In genomic region chr11:65672180-65672860, GRCh38 we compare ENCODE assay signal across 19 cellular contexts. TPM values are rescaled to one million over a fixed set of nuclear protein-coding genes. Genes with fewer than 3 reads are reported as not detected.
A peak's percentile ranks its signal among the peaks of the same experiment; 100 is the strongest.
DNase-seq lines count a peak whose midpoint lies in the region; ATAC-seq, FAIRE-seq and TF ChIP-seq lines count a peak whose summit lies in the region.
"Had no signal": no experiment of that assay in that cellular context is flagged by ENCODE, and none has a peak within 500 bp of the region (broad histone marks: within the 10 kb centered on the region; RNA-seq: fewer than 3 reads in every experiment).

No MANE protein-coding gene starts in this region.

- POLR2A ChIA-PET in PC-3 (lab: Charles Lee; ENCODE audit: unreplicated experiment): no interaction called here

- H2AFZ ChIP-seq in PC-3 (ENCODE audit: low read length): no peak overlapping the region
- H2AFZ ChIP-seq in MM.1S (ENCODE audit: low read length): no peak overlapping the region

- H4K20me1 ChIP-seq in PC-3 (ENCODE audit: low read length): no peaks in the 10 kb centered on the region
- no peaks in the 10 kb centered on the region for H4K20me1 ChIP-seq in MM.1S (ENCODE audit: insufficient read depth, low read length)

- H3K9me3 Mint-ChIP-seq in activated naive CD4-positive, alpha-beta T cell treated with anti-CD3 and anti-CD28 coated beads, Interleukin-2, amount 50 U/mL, for 72 hours: no peaks in the 10 kb centered on the region
- H3K9me3 Mint-ChIP-seq: CD4-positive, alpha-beta T cell had no signal

- no peaks in the 10 kb centered on the region for H3K36me3 Mint-ChIP-seq in activated naive CD4-positive, alpha-beta T cell treated with anti-CD3 and anti-CD28 coated beads, Interleukin-2, amount 50 U/mL, for 72 hours

- FAIRE-seq in kidney (lab: Jason Lieb, UNC): peak; percentile 41

- no peaks in the 10 kb centered on the region for H3K79me2 ChIP-seq in PC-3 (ENCODE audit: low read length)
- no peaks in the 10 kb centered on the region for H3K79me2 ChIP-seq in MM.1S (ENCODE audit: low read length)

- intact Hi-C loops in kidney (cut with DNase I): no loop called here
- intact Hi-C loops in PC-3 (cut with micrococcal nuclease): no loop called here

- H3K9me3 ChIP-seq in kidney (ENCODE audit: control insufficient read depth in 1 of 2, low read length in 2 of 2) (no peaks in the 10 kb centered on the region), PC-3 (ENCODE audit: low read length) (no peaks in the 10 kb centered on the region), MM.1S (replicated peaks; ENCODE audit: insufficient read depth, low read length) (no peaks in the 10 kb centered on the region)

- CTCF ChIA-PET in PC-3 (lab: Charles Lee): no interaction called here

- no peaks in the 10 kb centered on the region for H3K36me3 ChIP-seq in kidney (ENCODE audit: control insufficient read depth in 1 of 2, insufficient read depth in 2 of 2, low read length in 2 of 2)
- no peaks in the 10 kb centered on the region for H3K36me3 ChIP-seq in PC-3 (ENCODE audit: low read depth, low read length)
- no peaks in the 10 kb centered on the region for H3K36me3 ChIP-seq in MM.1S (replicated peaks; ENCODE audit: insufficient read depth, low read length)

- H3K4me3 ChIP-seq in kidney (ENCODE audit: low read length in 2 of 2) (no peak overlapping the region), PC-3 (ENCODE audit: low read length) (no peak overlapping the region), MM.1S (ENCODE audit: low read length) (no peak overlapping the region)

- TF ChIP-seq CTCF in kidney (IDR thresholded peaks at IDR 0.05; ENCODE audit: borderline replicate concordance, extremely low read depth, insufficient read depth) (no peak), PC-3 (conservative IDR thresholded peaks at IDR 0.05; ENCODE audit: low read depth, low read length) (no peak), MM.1S (IDR thresholded peaks at IDR 0.05; ENCODE audit: low read length) (no peak)

- no peak overlapping the region for H3K27ac Mint-ChIP-seq in activated naive CD4-positive, alpha-beta T cell treated with anti-CD3 and anti-CD28 coated beads, Interleukin-2, amount 50 U/mL, for 72 hours
- H3K27ac Mint-ChIP-seq: B cell; CD4-positive, alpha-beta T cell had no signal

- no peak for DNase-seq in activated naive CD4-positive, alpha-beta T cell treated with anti-CD3 and anti-CD28 coated beads, Interleukin-2, amount 50 U/mL, for 72 hours (ENCODE audit: low spot score in 2 of 2)
- DNase-seq in activated naive CD4-positive, alpha-beta T cell (lab: John Stamatoyannopoulos, UW): no peak
- DNase-seq in SK-MEL-5 (ENCODE audit: low read depth, low spot score): peak; percentile 24
- DNase-seq in kidney: no peak
- no peak for DNase-seq in PC-3
- no peak for DNase-seq in hippocampal formation (lab: John Stamatoyannopoulos, UW)
- no peak for DNase-seq in MM.1S
- DNase-seq: Calu3; CD4-positive, alpha-beta T cell; DMS79; HCEC 1CT; KBM-7; NCI-H1417 treated with DMSO at 0.1 percent for 48 hours; NCI-H1930; NCI-H2171; NCI-H774 had no signal

- BruUV-seq in PC-3 (replicated peaks; lab: Mats Ljungman, UMichigan): no TSS peak

- H3K9ac ChIP-seq in kidney (ENCODE audit: low read length in 2 of 2): no peak overlapping the region
- H3K9ac ChIP-seq in PC-3 (ENCODE audit: low read length): no peak overlapping the region
- no peak overlapping the region for H3K9ac ChIP-seq in MM.1S (ENCODE audit: low read length)

- H3K4me1 ChIP-seq in kidney (ENCODE audit: control insufficient read depth in 1 of 2, insufficient read depth in 1 of 2, low read depth in 1 of 2, low read length in 2 of 2): no peaks in the 10 kb centered on the region
- H3K4me1 ChIP-seq in PC-3 (ENCODE audit: insufficient read depth, low read length): no peaks in the 10 kb centered on the region
- H3K4me1 ChIP-seq in MM.1S (ENCODE audit: low read length): no peaks in the 10 kb centered on the region

- in situ Hi-C loops in SK-MEL-5 (cut with HindIII; ENCODE audit: low pct_unique_long_range_greater_than_20kb, low sequenced_read_pairs): no loop called here

- no peak overlapping the region for H3K27ac ChIP-seq in kidney (ENCODE audit: low read depth in 2 of 2, low read length in 2 of 2)
- H3K27ac ChIP-seq in PC-3 (ENCODE audit: low read length): no peak overlapping the region
- no peak overlapping the region for H3K27ac ChIP-seq in MM.1S (ENCODE audit: low read length)

- H3K9me2 ChIP-seq in PC-3 (replicated peaks; ENCODE audit: low read length) (no peaks in the 10 kb centered on the region), MM.1S (replicated peaks; ENCODE audit: insufficient read depth, low read length) (no peaks in the 10 kb centered on the region)

- no peaks in the 10 kb centered on the region for H3K27me3 ChIP-seq in PC-3 (ENCODE audit: low read length)
- no peaks in the 10 kb centered on the region for H3K27me3 ChIP-seq in MM.1S (replicated peaks; ENCODE audit: insufficient read depth, low read length)

- no peak overlapping the region for H3K4me2 ChIP-seq in PC-3 (ENCODE audit: low read length)
- no peak overlapping the region for H3K4me2 ChIP-seq in MM.1S (ENCODE audit: low read depth, low read length)

- no peaks in the 10 kb centered on the region for H3F3A ChIP-seq in PC-3 (ENCODE audit: low read length, unreplicated experiment)
- no peaks in the 10 kb centered on the region for H3F3A ChIP-seq in MM.1S (ENCODE audit: insufficient read depth, low read length)

- ATAC-seq in activated naive CD4-positive, alpha-beta T cell treated with anti-CD3 and anti-CD28 coated beads, Interleukin-2, amount 50 U/mL, for 72 hours: peak; percentile 55 to 63
- ATAC-seq in PC-3: no peak
- ATAC-seq: Right ventricle myocardium inferior, SK-N-SH treated with all-trans-retinoic acid at 6 μM for 48 hours had no signal

RNA-seq across cellular contexts. Expression of gene RELA, which starts 9.6 kb away (rescaled TPM):
- total RNA-seq in activated naive CD4-positive, alpha-beta T cell treated with anti-CD3 and anti-CD28 coated beads, Interleukin-2, amount 50 U/mL, for 72 hours: 10 to 100 TPM; 81.7 to 97.8 TPM
- 16.6 and 26.1 TPM in 2 replicates for total RNA-seq in SK-MEL-5 (2014; rRNA removed; shearing (Covaris generic))
- polyA plus RNA-seq in SK-MEL-5 (2015; cell fraction: cytosol; rRNA removed): 64.2 and 75.7 TPM in 2 replicates
- 75.0 and 119 TPM in 2 replicates for polyA plus RNA-seq in SK-MEL-5 (2015; cell fraction: nucleus; rRNA removed)
- 81.6 TPM for total RNA-seq in kidney
- 34.8 TPM for polyA plus RNA-seq in kidney (ENCODE audit: insufficient read depth, low read depth, low replicate concordance)
- total RNA-seq in PC-3 (2014; rRNA removed): 70.3 and 84.2 TPM in 2 replicates

RNA-seq across cellular contexts. Expression of gene SIPA1, which starts 34.4 kb away (rescaled TPM):
- total RNA-seq in activated naive CD4-positive, alpha-beta T cell treated with anti-CD3 and anti-CD28 coated beads, Interleukin-2, amount 50 U/mL, for 72 hours: 100 to 1,000 TPM; 185 to 203 TPM
- total RNA-seq in SK-MEL-5 (2014; rRNA removed; shearing (Covaris generic)): 13.7 and 15.8 TPM in 2 replicates
- polyA plus RNA-seq in SK-MEL-5 (2015; cell fraction: cytosol; rRNA removed): 21.7 and 39.8 TPM in 2 replicates
- polyA plus RNA-seq in SK-MEL-5 (2015; cell fraction: nucleus; rRNA removed): 32.2 and 39.9 TPM in 2 replicates
- total RNA-seq in kidney (71.0 TPM), PC-3 (2014; rRNA removed) (113 and 161 TPM in 2 replicates)
- polyA plus RNA-seq in kidney (ENCODE audit: insufficient read depth, low read depth, low replicate concordance): 46.4 TPM

RNA-seq across cellular contexts. Expression of gene KAT5, which starts 39.7 kb away (rescaled TPM):
- 100 to 1,000 TPM in 1 of 2 donors, 10 to 100 TPM in 1; 61.4 to 106 TPM for total RNA-seq in activated naive CD4-positive, alpha-beta T cell treated with anti-CD3 and anti-CD28 coated beads, Interleukin-2, amount 50 U/mL, for 72 hours
- total RNA-seq in SK-MEL-5 (2014; rRNA removed; shearing (Covaris generic)): 37.8 and 42.0 TPM in 2 replicates
- polyA plus RNA-seq in SK-MEL-5 (2015; cell fraction: cytosol; rRNA removed): 39.3 and 43.8 TPM in 2 replicates
- polyA plus RNA-seq in SK-MEL-5 (2015; cell fraction: nucleus; rRNA removed): 29.7 and 49.4 TPM in 2 replicates
- total RNA-seq in kidney: 74.7 TPM
- polyA plus RNA-seq in kidney (ENCODE audit: insufficient read depth, low read depth, low replicate concordance): 68.4 TPM
- 74.9 and 83.9 TPM in 2 replicates for total RNA-seq in PC-3 (2014; rRNA removed)

RNA-seq across cellular contexts. Expression of gene RNASEH2C, which starts 48.3 kb away (rescaled TPM):
- total RNA-seq in activated naive CD4-positive, alpha-beta T cell treated with anti-CD3 and anti-CD28 coated beads, Interleukin-2, amount 50 U/mL, for 72 hours: 10 to 100 TPM; 40.9 to 93.0 TPM
- 35.1 and 37.4 TPM in 2 replicates for total RNA-seq in SK-MEL-5 (2014; rRNA removed; shearing (Covaris generic))
- polyA plus RNA-seq in SK-MEL-5 (2015; cell fraction: cytosol; rRNA removed): 48.1 and 58.1 TPM in 2 replicates
- 56.7 and 60.6 TPM in 2 replicates for polyA plus RNA-seq in SK-MEL-5 (2015; cell fraction: nucleus; rRNA removed)
- total RNA-seq in kidney: 43.7 TPM
- 129 TPM for polyA plus RNA-seq in kidney (ENCODE audit: insufficient read depth, low read depth, low replicate concordance)
- total RNA-seq in PC-3 (2014; rRNA removed): 96.2 and 172 TPM in 2 replicates

RNA-seq across cellular contexts. Expression of gene PCNX3, which starts 56.7 kb away (rescaled TPM):
- total RNA-seq in activated naive CD4-positive, alpha-beta T cell treated with anti-CD3 and anti-CD28 coated beads, Interleukin-2, amount 50 U/mL, for 72 hours: 10 to 100 TPM; 34.8 to 48.1 TPM
- 10.4 and 11.3 TPM in 2 replicates for total RNA-seq in SK-MEL-5 (2014; rRNA removed; shearing (Covaris generic))
- polyA plus RNA-seq in SK-MEL-5 (2015; cell fraction: cytosol; rRNA removed): 48.3 and 57.7 TPM in 2 replicates
- 85.9 and 90.5 TPM in 2 replicates for polyA plus RNA-seq in SK-MEL-5 (2015; cell fraction: nucleus; rRNA removed)
- total RNA-seq in kidney: 44.4 TPM
- polyA plus RNA-seq in kidney (ENCODE audit: insufficient read depth, low read depth, low replicate concordance): 13.6 TPM
- 53.6 and 69.9 TPM in 2 replicates for total RNA-seq in PC-3 (2014; rRNA removed)
